8 cellular contexts compared by ENCODE assay signal in the genomic region with DNA sequence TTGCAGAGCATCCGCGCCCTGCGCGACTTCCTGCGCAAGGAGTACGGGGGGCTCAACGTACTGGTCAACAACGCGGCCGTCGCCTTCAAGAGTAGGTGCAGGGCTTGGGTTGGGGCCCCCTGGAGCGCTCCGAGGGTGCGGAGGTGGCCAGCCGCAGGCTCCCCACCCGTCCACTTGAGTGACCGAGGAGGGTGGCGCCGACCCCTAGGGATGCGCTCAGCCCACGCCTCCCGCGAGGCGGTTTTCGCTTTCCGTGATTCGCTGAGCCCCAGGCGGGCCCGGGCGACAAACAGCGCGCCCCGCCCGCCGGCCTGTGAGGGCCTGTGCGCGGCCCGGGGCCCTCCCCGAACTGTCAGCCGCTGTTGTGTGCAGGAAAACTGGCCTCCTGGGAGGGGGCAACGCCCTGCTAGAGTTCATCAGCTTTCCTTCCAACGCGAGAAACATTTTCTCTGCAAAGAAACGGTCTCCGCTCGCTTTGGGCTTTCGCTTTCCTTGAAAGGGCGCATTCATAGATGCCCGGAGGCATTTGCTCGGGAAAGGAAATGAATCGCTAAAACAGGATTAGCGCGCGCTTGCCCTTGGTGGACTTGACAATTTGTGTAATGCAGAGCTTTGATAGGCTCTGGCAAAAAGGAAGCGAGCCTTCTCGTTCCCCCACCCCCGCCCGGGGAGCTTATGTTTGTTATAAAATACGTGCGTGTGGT. TPM values are rescaled to one million over a fixed set of nuclear protein-coding genes. Genes with fewer than 3 reads are reported as not detected.
A peak's percentile ranks its signal among the peaks of the same experiment; 100 is the strongest.
DNase-seq lines count a peak whose midpoint lies in the region; ATAC-seq and TF ChIP-seq lines count a peak whose summit lies in the region.

No MANE protein-coding gene starts in this region.

- H3K9me3 ChIP-seq in heart left ventricle = no peaks in the 10 kb centered on the region
- H3K9me3 ChIP-seq in ovary = no peaks in the 10 kb centered on the region

- no peak for TF ChIP-seq EP300 in ovary (IDR thresholded peaks at IDR 0.05)

- no peak for TF ChIP-seq CTCF in heart left ventricle (IDR thresholded peaks at IDR 0.05)
- TF ChIP-seq CTCF in ovary (IDR thresholded peaks at IDR 0.05) = no peak

- peaks cover 0 to 28% (median 8%) of the 10 kb centered on the region in 9 donors for H3K36me3 ChIP-seq in heart left ventricle
- no peaks in the 10 kb centered on the region for H3K36me3 ChIP-seq in ovary

- DNase-seq in G401 (ENCODE audit: low spot score) (peak; percentile 78), M059J (ENCODE audit: low read depth) (peak; percentile 98), SW480 (ENCODE audit: low spot score) (peak; percentile 54), amniotic stem cell (lab: John Stamatoyannopoulos, UW) (peak; percentile 46), heart left ventricle (peak; percentile 74 to 91 (median 82)), ovary (peak; percentile 60 to 76 (median 72))

- H3K27ac ChIP-seq in heart left ventricle (peak overlapping the region; percentile 72 to 95 (median 92)), ovary (peak overlapping the region; percentile 52 to 92)

- ATAC-seq in heart left ventricle = peak; percentile 78 to 91 (median 88)
- no peak for ATAC-seq in GM21723 (IDR thresholded peaks at IDR 0.05; ENCODE audit: unreplicated experiment)
- ATAC-seq in GM18520 (IDR thresholded peaks at IDR 0.05; ENCODE audit: unreplicated experiment) = no peak

- in situ Hi-C loops in G401 (cut with HindIII; ENCODE audit: low sequenced_read_pairs) = no loop called here

- TF ChIP-seq POLR2A in heart left ventricle (IDR thresholded peaks at IDR 0.05) (peak in 1 of 2 donors; percentile 78), ovary (IDR thresholded peaks at IDR 0.05) (peak; percentile 36)

- H3K4me3 ChIP-seq in heart left ventricle (peak overlapping the region; percentile 42 to 94 (median 70)), ovary (peak overlapping the region; percentile 48)

- H3K27me3 ChIP-seq in heart left ventricle (peaks cover 0 to 10% (median 0%) of the 10 kb centered on the region in 9 donors), ovary (no peaks in the 10 kb centered on the region)

- intact Hi-C loops in heart left ventricle (cut with DNase I) = loop anchor here in 3 of 10 donors (2.0 to 10.0 kb wide), 3 partner anchors 77 to 199 kb away; a partner anchor contains a TSS
- intact Hi-C loops in ovary (cut with DNase I) = loop anchor here in 2 of 4 donors (5.0 kb wide), 1 partner anchor 197 kb away; no protein-coding TSS in a partner anchor

- 0 to 1% (median 1%) methylated on average over 17 to 60 of the region's 60 CpGs for WGBS in heart left ventricle, 4 donors
- WGBS in ovary, 3 donors = 0% methylated on average over 49 to 60 of the region's 60 CpGs

- peaks cover 3 to 44% (median 16%) of the 10 kb centered on the region in 12 donors for H3K4me1 ChIP-seq in heart left ventricle
- peaks cover 5% of the 10 kb centered on the region for H3K4me1 ChIP-seq in ovary (ENCODE audit: insufficient read depth)

RNA-seq across cellular contexts. Expression of a gene that starts 0.7 kb away (rescaled TPM):
- 39.2 and 53.8 TPM in 2 replicates for total RNA-seq in G401 (2014; rRNA removed; shearing (Covaris generic))
- 57.9 and 75.6 TPM in 2 replicates for total RNA-seq in M059J (2014; rRNA removed; shearing (Covaris generic))
- total RNA-seq in heart left ventricle (1 to 10 TPM; 1.4 to 5.5 (median 2.9) TPM), ovary (10 to 100 TPM in 3 of 7 donors, 1 to 10 TPM in 4; 3.5 to 16.9 (median 10.0) TPM)
- polyA plus RNA-seq in heart left ventricle (1 to 10 TPM; 2.7 to 4.2 TPM), ovary (10 to 100 TPM; 16.3 to 22.6 TPM)

RNA-seq across cellular contexts. Expression of a gene that starts 21.1 kb away (rescaled TPM):
- 4.0 and 4.1 TPM in 2 replicates for total RNA-seq in G401 (2014; rRNA removed; shearing (Covaris generic))
- total RNA-seq in M059J (2014; rRNA removed; shearing (Covaris generic)) = 46.8 and 54.3 TPM in 2 replicates
- total RNA-seq in heart left ventricle (10 to 100 TPM; 10.6 to 26.5 (median 15.5) TPM), ovary (10 to 100 TPM in 3 of 7 donors, 1 to 10 TPM in 4; 4.5 to 12.5 (median 9.6) TPM)
- polyA plus RNA-seq in heart left ventricle (1 to 10 TPM; 5.1 to 6.1 TPM), ovary (1 to 10 TPM; 2.3 to 4.1 TPM)

Comparison
In these comparisons a context has a peak if more than half of its experiments do, and no peak if none do; other contexts are left out.
1. DNase-seq: peak in every context shown above with its lines; median percentile 98 in M059J; 82 in heart left ventricle; 78 in G401; 72 in ovary; 54 in SW480; 46 in amniotic stem cell.
2. ATAC-seq: peak in heart left ventricle (4 of 4); none in GM21723 (single experiment) and GM18520 (single experiment).